ENCODE assay signal across 23 cellular contexts in genomic region chr19:6263306-6264076, GRCh38. TPM values are rescaled to one million over a fixed set of nuclear protein-coding genes. Genes with fewer than 3 reads are reported as not detected.
DNase-seq lines count a peak whose midpoint lies in the region; ATAC-seq and TF ChIP-seq lines count a peak whose summit lies in the region.
"Had no signal": no experiment of that assay in that cellular context is flagged by ENCODE, and none has a peak within 500 bp of the region (broad histone marks: within the 10 kb centered on the region; RNA-seq: fewer than 3 reads in every experiment).

No MANE protein-coding gene starts in this region.

- no peak overlapping the region for H3K4me3 Mint-ChIP-seq in activated T-cell treated with anti-CD3 and anti-CD28 coated beads, Interleukin-2, amount 50 U/mL, for 24 hours
- peak overlapping the region in 1 of 2 donors; percentile 54 for H3K4me3 Mint-ChIP-seq in effector memory CD8-positive, alpha-beta T cell
- no peak overlapping the region for H3K4me3 Mint-ChIP-seq in nephron
- H3K4me3 Mint-ChIP-seq: activated CD4-positive, alpha-beta T cell treated with anti-CD3 and anti-CD28 coated beads for 36 hours; CD4-positive, CD25-positive, alpha-beta regulatory T cell had no signal

- 92% methylated on average over 24 of the region's 24 CpGs for WGBS in thymus

- H3K36me3 Mint-ChIP-seq in activated T-cell treated with anti-CD3 and anti-CD28 coated beads, Interleukin-2, amount 50 U/mL, for 24 hours (ENCODE audit: low read depth), result peaks cover 95% of the 10 kb centered on the region
- H3K36me3 Mint-ChIP-seq in effector memory CD8-positive, alpha-beta T cell (ENCODE audit: insufficient read depth), result peaks cover 23% of the 10 kb centered on the region
- H3K36me3 Mint-ChIP-seq in nephron (ENCODE audit: low read depth), result peaks cover 55% of the 10 kb centered on the region

- H3K9me3 ChIP-seq in thymus (ENCODE audit: control insufficient read depth), result no peaks in the 10 kb centered on the region
- H3K9me3 ChIP-seq: A549, left lung, SJSA1, tibial artery had no signal

- H3K27ac Mint-ChIP-seq in activated T-cell treated with anti-CD3 and anti-CD28 coated beads, Interleukin-2, amount 50 U/mL, for 24 hours, result peak overlapping the region; percentile 41
- H3K27ac Mint-ChIP-seq in effector memory CD8-positive, alpha-beta T cell, result peak overlapping the region; percentile 32 to 93
- H3K27ac Mint-ChIP-seq in nephron, result peak overlapping the region; percentile 86 to 92 (median 90)
- H3K27ac Mint-ChIP-seq: activated CD4-positive, alpha-beta T cell treated with anti-CD3 and anti-CD28 coated beads for 36 hours; CD4-positive, CD25-positive, alpha-beta regulatory T cell had no signal

- H3K9me3 Mint-ChIP-seq in activated T-cell treated with anti-CD3 and anti-CD28 coated beads, Interleukin-2, amount 50 U/mL, for 24 hours, result no peaks in the 10 kb centered on the region
- no peaks in the 10 kb centered on the region for H3K9me3 Mint-ChIP-seq in effector memory CD8-positive, alpha-beta T cell
- no peaks in the 10 kb centered on the region for H3K9me3 Mint-ChIP-seq in nephron

- no peak for DNase-seq in activated T-cell treated with anti-CD3 and anti-CD28 coated beads, Interleukin-2, amount 50 U/mL, for 24 hours
- no peak for DNase-seq in activated T-cell treated with anti-CD3 and anti-CD28 coated beads, Interleukin-2, amount 50 U/mL, for 48 hours
- DNase-seq in effector memory CD8-positive, alpha-beta T cell, result no peak
- DNase-seq in UCSD-AML1 (lab: John Stamatoyannopoulos, UW; ENCODE audit: unreplicated experiment) (no peak), NCI-H1105 (lab: John Stamatoyannopoulos, UW) (no peak), SHP77 (lab: John Stamatoyannopoulos, UW) (no peak)
- DNase-seq: activated CD4-positive, alpha-beta T cell treated with anti-CD3 and anti-CD28 coated beads for 36 hours; activated gamma-delta T cell treated with Interleukin-2 at 50 U/mL for 16 hours; amygdala; CD4-positive, CD25-positive, alpha-beta regulatory T cell; DMS153; foreskin keratinocyte; Karpas-422; left lung; NCI-H1092 treated with DMSO at 0.1 percent for 48 hours; NCI-H2107; NCI-H748 treated with DMSO at 0.1 percent for 48 hours; T-helper 9 cell; tibial artery had no signal

- no peak overlapping the region for H3K4me3 ChIP-seq in thymus (ENCODE audit: low read length)
- H3K4me3 ChIP-seq: A549, left lung, SJSA1, tibial artery had no signal

- no peak for ATAC-seq in effector memory CD8-positive, alpha-beta T cell (replicated peaks)
- ATAC-seq: A549; activated CD4-positive, alpha-beta T cell treated with anti-CD3 and anti-CD28 coated beads for 36 hours; foreskin keratinocyte; left lung had no signal

- peak overlapping the region; percentile 52 for H3K27ac ChIP-seq in thymus (ENCODE audit: low read depth)
- H3K27ac ChIP-seq: A549, foreskin keratinocyte, SJSA1, tibial artery had no signal

- H3K4me1 Mint-ChIP-seq in activated T-cell treated with anti-CD3 and anti-CD28 coated beads, Interleukin-2, amount 50 U/mL, for 24 hours (ENCODE audit: low read depth), result peaks cover 25% of the 10 kb centered on the region
- H3K4me1 Mint-ChIP-seq in effector memory CD8-positive, alpha-beta T cell (ENCODE audit: low read depth in 2 of 2), result peaks cover 14 to 27% of the 10 kb centered on the region in 2 donors
- H3K4me1 Mint-ChIP-seq in nephron, result peaks cover 31% of the 10 kb centered on the region

- peaks cover 63% of the 10 kb centered on the region for H3K36me3 ChIP-seq in thymus (ENCODE audit: control insufficient read depth, insufficient read depth)

- H3K4me1 ChIP-seq in thymus (ENCODE audit: control insufficient read depth, insufficient read depth, low read length), result peaks cover 2% of the 10 kb centered on the region
- H3K4me1 ChIP-seq: A549, foreskin keratinocyte, SJSA1 had no signal

- TF ChIP-seq CTCF in nephron (IDR thresholded peaks at IDR 0.05; ENCODE audit: unreplicated experiment in 3 of 3), result no peak

- H3K27me3 ChIP-seq in thymus (ENCODE audit: control insufficient read depth, insufficient read depth), result no peaks in the 10 kb centered on the region
- H3K27me3 ChIP-seq: foreskin keratinocyte, left lung, SJSA1, tibial artery had no signal

- no peaks in the 10 kb centered on the region for H3K27me3 Mint-ChIP-seq in activated T-cell treated with anti-CD3 and anti-CD28 coated beads, Interleukin-2, amount 50 U/mL, for 24 hours
- H3K27me3 Mint-ChIP-seq in effector memory CD8-positive, alpha-beta T cell, result no peaks in the 10 kb centered on the region
- H3K27me3 Mint-ChIP-seq in nephron (ENCODE audit: low read depth), result no peaks in the 10 kb centered on the region
- H3K27me3 Mint-ChIP-seq: activated CD4-positive, alpha-beta T cell treated with anti-CD3 and anti-CD28 coated beads for 36 hours; CD4-positive, CD25-positive, alpha-beta regulatory T cell had no signal

RNA-seq across cellular contexts. Expression of gene MLLT1, which starts 16.3 kb away (rescaled TPM):
- polyA plus RNA-seq in thymus, result 24.7 TPM
